In the genomic region with DNA sequence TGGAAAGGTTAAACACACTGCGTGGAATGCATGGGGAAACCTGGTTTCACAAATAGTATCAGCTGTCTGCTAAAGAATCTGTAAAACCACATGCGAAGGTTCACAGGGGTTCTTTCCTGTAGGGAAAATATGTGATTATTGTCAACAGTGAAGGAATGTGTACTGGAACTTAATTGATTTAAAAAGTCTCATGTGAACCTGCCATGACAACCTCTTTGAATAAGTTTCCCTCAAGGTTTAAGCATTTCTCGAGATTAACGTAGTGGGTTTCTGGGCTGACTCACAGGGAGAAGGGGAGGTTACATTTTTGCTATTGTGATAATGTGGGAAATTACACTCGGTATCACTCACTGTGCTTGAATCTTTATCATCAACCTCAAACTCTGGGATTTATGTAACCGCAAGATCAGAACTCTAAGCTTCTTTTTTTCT, we compare ENCODE assay signal across 1 cellular context.
TF ChIP-seq lines count a peak whose summit lies in the region.

No MANE protein-coding gene starts in this region.

TF ChIP-seq in GM12878, 131 proteins besides CTCF, POLR2A, EP300 and RAD21 (continued from another document):
- TF ChIP-seq, protein P1, sequence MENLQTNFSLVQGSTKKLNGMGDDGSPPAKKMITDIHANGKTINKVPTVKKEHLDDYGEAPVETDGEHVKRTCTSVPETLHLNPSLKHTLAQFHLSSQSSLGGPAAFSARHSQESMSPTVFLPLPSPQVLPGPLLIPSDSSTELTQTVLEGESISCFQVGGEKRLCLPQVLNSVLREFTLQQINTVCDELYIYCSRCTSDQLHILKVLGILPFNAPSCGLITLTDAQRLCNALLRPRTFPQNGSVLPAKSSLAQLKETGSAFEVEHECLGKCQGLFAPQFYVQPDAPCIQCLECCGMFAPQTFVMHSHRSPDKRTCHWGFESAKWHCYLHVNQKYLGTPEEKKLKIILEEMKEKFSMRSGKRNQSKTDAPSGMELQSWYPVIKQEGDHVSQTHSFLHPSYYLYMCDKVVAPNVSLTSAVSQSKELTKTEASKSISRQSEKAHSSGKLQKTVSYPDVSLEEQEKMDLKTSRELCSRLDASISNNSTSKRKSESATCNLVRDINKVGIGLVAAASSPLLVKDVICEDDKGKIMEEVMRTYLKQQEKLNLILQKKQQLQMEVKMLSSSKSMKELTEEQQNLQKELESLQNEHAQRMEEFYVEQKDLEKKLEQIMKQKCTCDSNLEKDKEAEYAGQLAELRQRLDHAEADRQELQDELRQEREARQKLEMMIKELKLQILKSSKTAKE (IDR thresholded peaks at IDR 0.05; ENCODE audit: low read depth, poor library complexity, severe bottlenecking): no peak
- no peak for TF ChIP-seq RELA (IDR thresholded peaks at IDR 0.05; ENCODE audit: borderline replicate concordance, partially characterized antibody)
- TF ChIP-seq LARP7 (IDR thresholded peaks at IDR 0.05): no peak
- no peak for TF ChIP-seq SUPT20H (IDR thresholded peaks at IDR 0.05; ENCODE audit: borderline replicate concordance, control insufficient read depth, low read depth, low read length)
- TF ChIP-seq IKZF1 (conservative IDR thresholded peaks at IDR 0.05): peak; percentile 58; the same call in 1 of the 2 replicates
- TF ChIP-seq STAT3 (IDR thresholded peaks at IDR 0.05; ENCODE audit: low read depth, low read length): no peak
- TF ChIP-seq IKZF2 (IDR thresholded peaks at IDR 0.05): peak; percentile 73 to 74
- TF ChIP-seq JUND (IDR thresholded peaks at IDR 0.05; ENCODE audit: low read depth, low read length): no peak
- peak; percentile 60 for TF ChIP-seq MTA2 (IDR thresholded peaks at IDR 0.05; ENCODE audit: low read depth)
- TF ChIP-seq CBX3 (IDR thresholded peaks at IDR 0.05; ENCODE audit: borderline replicate concordance, low read depth): no peak
- no peak for TF ChIP-seq NRF1 (conservative IDR thresholded peaks at IDR 0.05; ENCODE audit: low read depth, low read length)
- TF ChIP-seq POLR2AphosphoS5 (IDR thresholded peaks at IDR 0.05; ENCODE audit: low read length): no peak
- TF ChIP-seq NFIC (IDR thresholded peaks at IDR 0.05; ENCODE audit: low read depth, low read length): no peak
